18 cellular contexts compared by ENCODE assay signal in the genomic region with DNA sequence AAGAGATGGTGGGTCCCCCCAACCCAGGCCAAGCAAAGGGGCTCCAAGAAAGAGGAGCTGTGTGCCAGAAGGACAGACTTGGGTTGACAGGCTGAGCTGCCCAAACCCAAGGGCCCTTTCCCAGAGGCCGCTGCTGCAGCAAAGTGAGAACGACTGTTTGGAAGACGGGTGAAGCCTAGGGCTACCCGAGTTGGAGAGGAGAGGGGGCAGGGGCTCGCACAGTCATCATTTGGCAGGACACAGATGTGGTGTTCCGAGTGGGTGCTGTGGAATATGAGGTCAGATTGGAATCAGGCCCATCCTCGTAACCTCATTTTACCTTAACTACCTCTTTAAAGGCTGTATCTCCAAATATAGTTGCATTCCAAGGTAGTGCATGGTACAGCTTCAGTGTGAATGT. TPM values are rescaled to one million over a fixed set of nuclear protein-coding genes. Genes with fewer than 3 reads are reported as not detected.
DNase-seq lines count a peak whose midpoint lies in the region; ATAC-seq, FAIRE-seq and TF ChIP-seq lines count a peak whose summit lies in the region.
"Had no signal": no experiment of that assay in that cellular context is flagged by ENCODE, and none has a peak within 500 bp of the region (broad histone marks: within the 10 kb centered on the region; RNA-seq: fewer than 3 reads in every experiment).

No MANE protein-coding gene starts in this region.

- H3K27me3 Mint-ChIP-seq in H9 (ENCODE audit: low read depth) (no peaks in the 10 kb centered on the region), neural progenitor cell (ENCODE audit: insufficient read depth, low read depth) (no peaks in the 10 kb centered on the region)

- H4K91ac ChIP-seq in H9 (ENCODE audit: insufficient read length, low read depth, low read length) (no peak overlapping the region), H1 (replicated peaks; ENCODE audit: insufficient read length, low read length) (no peak overlapping the region)

- H3T11ph ChIP-seq in H9 (ENCODE audit: low read length): no peak overlapping the region

- no peak overlapping the region for H3K14ac ChIP-seq in H9 (ENCODE audit: insufficient read depth, low read length)
- no peak overlapping the region for H3K14ac ChIP-seq in H1 (ENCODE audit: insufficient read length)

- H3K18ac ChIP-seq in H9 (ENCODE audit: insufficient read length, low read depth, low read length): no peak overlapping the region
- no peak overlapping the region for H3K18ac ChIP-seq in H1 (ENCODE audit: extremely low read depth, low read length)

- H3K23me2 ChIP-seq in H9 (ENCODE audit: insufficient read length, low read depth, low read length, poor library complexity, severe bottlenecking): no peaks in the 10 kb centered on the region
- no peaks in the 10 kb centered on the region for H3K23me2 ChIP-seq in H1 (ENCODE audit: low read depth, low read length)

- TF ChIP-seq POLR2A in H1 (IDR thresholded peaks at IDR 0.05; ENCODE audit: control extremely low read depth in 1 of 2, low read depth in 2 of 2, low read length in 2 of 2): no peak

- H3K4me2 ChIP-seq in H9 (ENCODE audit: insufficient read depth, insufficient read length, low read length) (no peak overlapping the region), H1 (ENCODE audit: insufficient read depth in 1 of 2, low read depth in 2 of 2, low read length in 2 of 2) (no peak overlapping the region), neural progenitor cell (peak overlapping the region; percentile 20), Karpas-422 (ENCODE audit: low read depth, low read length, poor library complexity, severe bottlenecking) (no peak overlapping the region)

- no peak overlapping the region for H3K9ac ChIP-seq in H9 (ENCODE audit: extremely low read depth, insufficient read length, low read length)
- H3K9ac ChIP-seq in H1 (replicated peaks in 1 of 4; ENCODE audit: extremely low read depth in 1 of 4, low read depth in 3 of 4, low read length in 3 of 4): no peak overlapping the region
- H3K9ac ChIP-seq in neural progenitor cell: no peak overlapping the region
- peak overlapping the region in 1 of 2 donors; percentile 57 for H3K9ac ChIP-seq in stomach smooth muscle (ENCODE audit: low read length in 2 of 2)
- no peak overlapping the region for H3K9ac ChIP-seq in Karpas-422 (ENCODE audit: low read length)

- H3K79me1 ChIP-seq in H9 (ENCODE audit: insufficient read depth, low read depth, low read length, poor library complexity, severe bottlenecking) (no peaks in the 10 kb centered on the region), H1 (ENCODE audit: low read depth, low read length) (no peaks in the 10 kb centered on the region)

- H2BK20ac ChIP-seq in H9 (ENCODE audit: low read depth, low read length, poor library complexity, severe bottlenecking): no peak overlapping the region
- H2BK20ac ChIP-seq in H1 (ENCODE audit: low read length): no peak overlapping the region

- no peak overlapping the region for H2BK15ac ChIP-seq in H9 (ENCODE audit: low read depth, low read length)
- H2BK15ac ChIP-seq in H1 (ENCODE audit: low read length): 0 out of 2 replicates have a peak overlapping the region, but pooled peaks have one; percentile 33

- CTCF ChIA-PET in H1 (lab: Charles Lee; ENCODE audit: partially characterized antibody): interaction anchor here (1.3 kb wide), 1 partner anchor 22 kb away, joined by 3 read pairs; no protein-coding TSS in a partner anchor

- TF ChIP-seq CTCF in H9 (conservative IDR thresholded peaks at IDR 0.05) (no peak), H1 (IDR thresholded peaks at IDR 0.05; ENCODE audit: control extremely low read depth in 1 of 3, insufficient read depth in 1 of 3, low read depth in 1 of 3, low read length in 3 of 3) (no peak), neural progenitor cell (IDR thresholded peaks at IDR 0.05) (no peak)

- no peak overlapping the region for H2BK12ac ChIP-seq in H9 (ENCODE audit: insufficient read length, low read depth, low read length)
- H2BK12ac ChIP-seq in H1 (ENCODE audit: low read depth, low read length): no peak overlapping the region

- TF ChIP-seq RAD21 in H1 (IDR thresholded peaks at IDR 0.05 in 1 of 2, conservative IDR thresholded peaks at IDR 0.05 in 1 of 2; ENCODE audit: low read depth in 2 of 2, low read length in 2 of 2): no peak

- H3K79me2 ChIP-seq in H9 (ENCODE audit: insufficient read depth, low read length) (no peaks in the 10 kb centered on the region), H1 (ENCODE audit: control insufficient read depth in 1 of 2, insufficient read depth in 2 of 2, low read length in 2 of 2) (no peaks in the 10 kb centered on the region), neural progenitor cell (ENCODE audit: low read depth) (no peaks in the 10 kb centered on the region), Karpas-422 (ENCODE audit: low read length) (no peaks in the 10 kb centered on the region)

- no peaks in the 10 kb centered on the region for H3K9me3 ChIP-seq in H9 (ENCODE audit: control insufficient read depth, low read depth, low read length)
- no peaks in the 10 kb centered on the region for H3K9me3 ChIP-seq in H1 (ENCODE audit: insufficient read depth in 2 of 2, low read depth in 1 of 2, low read length in 1 of 2)
- no peaks in the 10 kb centered on the region for H3K9me3 ChIP-seq in neural progenitor cell (ENCODE audit: low read depth)
- no peaks in the 10 kb centered on the region for H3K9me3 ChIP-seq in stomach smooth muscle (ENCODE audit: control insufficient read depth in 2 of 2, low read length in 2 of 2)
- H3K9me3 ChIP-seq in Karpas-422 (ENCODE audit: low read length): no peaks in the 10 kb centered on the region
- H3K9me3 ChIP-seq: Peyer's patch had no signal

- H3K4ac ChIP-seq in H9 (ENCODE audit: low read depth, low read length): no peak overlapping the region
- H3K4ac ChIP-seq in H1 (replicated peaks; ENCODE audit: insufficient read length, low read depth, low read length): no peak overlapping the region

- DNase-seq in H9 (no peak), H1 (ENCODE audit: low read depth in 1 of 2, low spot score in 2 of 2) (no peak), neural progenitor cell (ENCODE audit: low spot score) (no peak), Karpas-422 (no peak)
- no peak for DNase-seq in NK-92 treated with Interleukin-12 subunit alpha and Interleukin-12 subunit beta, amount 100 ng/mL, for 24 hours (lab: John Stamatoyannopoulos, UW)
- DNase-seq: C1 segment of cervical spinal cord, DMS 273 treated with DMSO at 0.1 percent for 48 hours, GF-D8, Kasumi-1, MM.1S, NCI-H1092 treated with DMSO at 0.1 percent for 48 hours, NCI-H2227 treated with DMSO at 0.1 percent for 48 hours, NCI-H524, SHP77 had no signal

- H3K4me1 ChIP-seq in H9 (ENCODE audit: insufficient read depth, low read length) (peaks cover 7% of the 10 kb centered on the region; the same call in 1 of the 2 replicates), H1 (replicated peaks in 1 of 4; ENCODE audit: control insufficient read depth in 3 of 4, insufficient read depth in 4 of 4, low read length in 3 of 4) (peaks cover 7 to 15% (median 11%) of the 10 kb centered on the region in 4 experiments; a peak in 6 of 7 replicates), neural progenitor cell (peaks cover 20% of the 10 kb centered on the region), stomach smooth muscle (ENCODE audit: control insufficient read depth, insufficient read depth, low read length) (peaks cover 40% of the 10 kb centered on the region), Karpas-422 (ENCODE audit: low read length) (no peaks in the 10 kb centered on the region)

- H4K8ac ChIP-seq in H9 (replicated peaks; ENCODE audit: insufficient read length, low read depth, low read length): no peak overlapping the region
- no peak overlapping the region for H4K8ac ChIP-seq in H1 (ENCODE audit: extremely low read depth, insufficient read depth, low read length)

- H4K5ac ChIP-seq in H9 (ENCODE audit: insufficient read length, low read depth, low read length) (no peak overlapping the region), H1 (ENCODE audit: insufficient read length, low read depth, low read length) (no peak overlapping the region)

- H3K4me3 Mint-ChIP-seq in H9 (no peak overlapping the region), neural progenitor cell (no peak overlapping the region)

- H4K20me1 ChIP-seq in H9 (ENCODE audit: control insufficient read depth, insufficient read depth, insufficient read length) (no peaks in the 10 kb centered on the region), H1 (replicated peaks in 1 of 2; ENCODE audit: control insufficient read depth in 1 of 2, insufficient read depth in 2 of 2, low read length in 2 of 2) (no peaks in the 10 kb centered on the region), neural progenitor cell (ENCODE audit: low read depth) (no peaks in the 10 kb centered on the region), Karpas-422 (ENCODE audit: insufficient read depth, low read depth, low read length) (no peaks in the 10 kb centered on the region)

- no peak overlapping the region for H2AK5ac ChIP-seq in H9 (ENCODE audit: insufficient read length, low read length)
- no peak overlapping the region for H2AK5ac ChIP-seq in H1 (ENCODE audit: low read depth, low read length)

- H3K4me1 Mint-ChIP-seq in H9 (peaks cover 39 to 45% of the 10 kb centered on the region in 2 experiments), neural progenitor cell (peaks cover 15% of the 10 kb centered on the region)

- H2BK120ac ChIP-seq in H9 (ENCODE audit: low read depth, low read length, poor library complexity, severe bottlenecking): no peak overlapping the region
- H2BK120ac ChIP-seq in H1 (replicated peaks; ENCODE audit: low read depth, low read length): no peak overlapping the region

- no peak for FAIRE-seq in H1 (lab: Jason Lieb, UNC)
- FAIRE-seq: GM12891 had no signal

- POLR2A ChIA-PET in H1 (lab: Charles Lee; ENCODE audit: partially characterized antibody): interaction anchor here (1.1 to 1.7 kb wide), 4 partner anchors 10 to 67 kb away, joined by 3 to 4 read pairs (median 4); no protein-coding TSS in a partner anchor

- H2BK5ac ChIP-seq in H9 (ENCODE audit: insufficient read length, low read length): no peak overlapping the region
- H2BK5ac ChIP-seq in H1 (ENCODE audit: low read depth, low read length): no peak overlapping the region

- H2AFZ ChIP-seq in H9 (ENCODE audit: low read length) (no peak overlapping the region), H1 (ENCODE audit: low read length) (no peak overlapping the region), neural progenitor cell (replicated peaks) (no peak overlapping the region), Karpas-422 (ENCODE audit: low read length) (no peak overlapping the region)

- no peak overlapping the region for H3K23ac ChIP-seq in H9 (ENCODE audit: insufficient read length, low read depth, low read length)
- no peak overlapping the region for H3K23ac ChIP-seq in H1 (ENCODE audit: insufficient read length)

- peaks cover 4% of the 10 kb centered on the region for H3F3A ChIP-seq in neural progenitor cell (ENCODE audit: low read depth)

- H3K27ac Mint-ChIP-seq in H9 (peak overlapping the region in 2 of 3 experiments; percentile 41 to 60; a peak in 2 of 7 replicates), neural progenitor cell (no peak overlapping the region)

- no peak for ATAC-seq in GM21447 (IDR thresholded peaks at IDR 0.05; ENCODE audit: unreplicated experiment)

- H3K36me3 ChIP-seq in H1 (ENCODE audit: control insufficient read depth in 2 of 4, insufficient read depth in 4 of 4, low read length in 3 of 4) (no peaks in the 10 kb centered on the region), neural progenitor cell (no peaks in the 10 kb centered on the region), stomach smooth muscle (ENCODE audit: control insufficient read depth in 2 of 2, insufficient read depth in 2 of 2, low read length in 2 of 2) (no peaks in the 10 kb centered on the region), Karpas-422 (ENCODE audit: insufficient read depth, low read length) (no peaks in the 10 kb centered on the region)
- H3K36me3 ChIP-seq: Peyer's patch had no signal

- no peak for TF ChIP-seq EP300 in H1 (IDR thresholded peaks at IDR 0.05; ENCODE audit: borderline replicate concordance in 1 of 2, low read depth in 2 of 2, low read length in 2 of 2)

- H3K36me3 Mint-ChIP-seq in H9 (ENCODE audit: insufficient read depth in 1 of 3, low read depth in 3 of 3) (peaks cover 0 to 5% (median 0%) of the 10 kb centered on the region in 3 experiments; a peak in 2 of 7 replicates), neural progenitor cell (no peaks in the 10 kb centered on the region)

- no peaks in the 10 kb centered on the region for H3K9me2 ChIP-seq in Karpas-422 (replicated peaks; ENCODE audit: insufficient read depth, low read length)

- H3K4me3 ChIP-seq in H1 (ENCODE audit: extremely low read depth in 1 of 4, insufficient read depth in 2 of 4, low read depth in 3 of 4, low read length in 4 of 4) (no peak overlapping the region), neural progenitor cell (no peak overlapping the region), stomach smooth muscle (ENCODE audit: low read length in 2 of 2) (no peak overlapping the region), Karpas-422 (ENCODE audit: low read length) (no peak overlapping the region)
- H3K4me3 ChIP-seq: Peyer's patch had no signal

- no CpG with 5 or more reads among the region's 7 CpGs for WGBS in H9 (ENCODE audit: extremely low coverage, insufficient read length, low lambda C conversion rate)
- 91% methylated on average over 7 of the region's 7 CpGs; no CpG with 5 or more reads in 1 of the 2 experiments for WGBS in H1 (ENCODE audit: extremely low coverage in 1 of 2, insufficient coverage in 1 of 2, insufficient read length in 1 of 2, insufficient replicate concordance in 2 of 2, low coverage in 1 of 2, low lambda C conversion rate in 2 of 2, missing lambda C conversion rate in 1 of 2), 2 experiments

- H3K27ac ChIP-seq in H9 (ENCODE audit: insufficient read length, low read depth, low read length) (no peak overlapping the region), H1 (ENCODE audit: low read depth, low read length) (no peak overlapping the region), neural progenitor cell (no peak overlapping the region), stomach smooth muscle (ENCODE audit: low read length) (peak overlapping the region; percentile 64), Karpas-422 (ENCODE audit: low read length) (no peak overlapping the region)
- H3K27ac ChIP-seq: Peyer's patch had no signal

- H3K9me3 Mint-ChIP-seq in H9 (peaks cover 0 to 2% of the 10 kb centered on the region in 2 experiments; a peak in 1 of 5 replicates), neural progenitor cell (no peaks in the 10 kb centered on the region)

- H3K56ac ChIP-seq in H9 (ENCODE audit: insufficient read length, low read depth, low read length) (no peak overlapping the region), H1 (replicated peaks; ENCODE audit: insufficient read length, low read depth, low read length) (no peak overlapping the region)

- H3K27me3 ChIP-seq in H9 (ENCODE audit: insufficient read depth, low read length): no peaks in the 10 kb centered on the region
- H3K27me3 ChIP-seq in H1 (replicated peaks in 1 of 4; ENCODE audit: control insufficient read depth in 3 of 4, extremely low read depth in 1 of 4, insufficient read depth in 3 of 4, low read length in 3 of 4): no peaks in the 10 kb centered on the region
- no peaks in the 10 kb centered on the region for H3K27me3 ChIP-seq in neural progenitor cell
- no peaks in the 10 kb centered on the region for H3K27me3 ChIP-seq in stomach smooth muscle (ENCODE audit: control insufficient read depth in 1 of 2, insufficient read depth in 2 of 2, low read length in 2 of 2)
- H3K27me3 ChIP-seq in Karpas-422 (ENCODE audit: low read length): no peaks in the 10 kb centered on the region
- H3K27me3 ChIP-seq: Peyer's patch had no signal

RNA-seq across cellular contexts. Expression of a gene that starts 5.3 kb away (rescaled TPM):
- total RNA-seq in H9 (2021): 1.5 and 2.0 TPM in 2 replicates
- 3.6 and 3.8 TPM in 2 replicates for total RNA-seq in H1 (2021; fragmentation: NEBNext Ultra II Directional; extraction: Animal tissue kit (Norgen Biotek cat#: 25700))
- 3.1 and 8.1 TPM in 2 replicates for polyA plus RNA-seq in H1 (2011; rRNA removed)
- 3.4 TPM for polyA plus RNA-seq in H1 (2011; cell fraction: cytosol; rRNA removed)
- 9.6 TPM for polyA plus RNA-seq in H1 (2011; cell fraction: nucleus; rRNA removed)
- 3.4 to 5.8 TPM (median 4.6 TPM) in 4 replicates for polyA plus RNA-seq in H1 (2012, experiment 1 of 2)
- 5.5 TPM for polyA plus RNA-seq in H1 (2012, experiment 2 of 2)
- polyA plus RNA-seq in H1 (2013, experiment 1 of 2): 6.5 TPM
- polyA plus RNA-seq in H1 (2013, experiment 2 of 2): 8.6 TPM
- polyA minus RNA-seq in H1 (2011; rRNA and poly(A)+ RNA removed): 1.9 and 4.1 TPM in 2 replicates
- 3.8 TPM for polyA minus RNA-seq in H1 (2011; cell fraction: cytosol; rRNA and poly(A)+ RNA removed)
- 2.5 TPM for polyA minus RNA-seq in H1 (2011; cell fraction: nucleus; rRNA and poly(A)+ RNA removed)
- total RNA-seq in neural progenitor cell (ENCODE audit: low replicate concordance): 0.22 TPM in 1 of 2 replicates, not detected in the other
- 0.15 TPM in 1 of 2 replicates, not detected in the other for total RNA-seq in Karpas-422 (2014; rRNA removed; shearing (Covaris generic); ENCODE audit: low replicate concordance)

RNA-seq across cellular contexts. Expression of a gene that starts 14.0 kb away (rescaled TPM):
- 43.8 and 45.5 TPM in 2 replicates for total RNA-seq in H9 (2021)
- total RNA-seq in H1 (2021; fragmentation: NEBNext Ultra II Directional; extraction: Animal tissue kit (Norgen Biotek cat#: 25700)): 28.1 and 33.8 TPM in 2 replicates
- polyA plus RNA-seq in H1 (2011; rRNA removed): 15.2 and 31.3 TPM in 2 replicates
- polyA plus RNA-seq in H1 (2011; cell fraction: cytosol; rRNA removed): 14.1 TPM
- polyA plus RNA-seq in H1 (2011; cell fraction: nucleus; rRNA removed): 49.4 TPM
- polyA plus RNA-seq in H1 (2012, experiment 1 of 2): 20.3 to 30.7 TPM (median 27.8 TPM) in 4 replicates
- polyA plus RNA-seq in H1 (2012, experiment 2 of 2): 32.4 TPM
- 23.0 TPM for polyA plus RNA-seq in H1 (2013, experiment 1 of 2)
- polyA plus RNA-seq in H1 (2013, experiment 2 of 2): 21.6 TPM
- polyA minus RNA-seq in H1 (2011; rRNA and poly(A)+ RNA removed): 51.2 and 56.3 TPM in 2 replicates
- polyA minus RNA-seq in H1 (2011; cell fraction: cytosol; rRNA and poly(A)+ RNA removed): 21.0 TPM
- polyA minus RNA-seq in H1 (2011; cell fraction: nucleus; rRNA and poly(A)+ RNA removed): 57.7 TPM
- total RNA-seq in neural progenitor cell (ENCODE audit: low replicate concordance): 12.2 and 20.7 TPM in 2 replicates
- total RNA-seq in Karpas-422 (2014; rRNA removed; shearing (Covaris generic); ENCODE audit: low replicate concordance): 4.1 and 7.8 TPM in 2 replicates

RNA-seq across cellular contexts. Expression of a gene that starts 18.7 kb away (rescaled TPM):
- total RNA-seq in H9 (2021) (0.81 and 1.1 TPM in 2 replicates), neural progenitor cell (ENCODE audit: low replicate concordance) (0.86 and 1.8 TPM in 2 replicates)
- total RNA-seq in H1 (2021; fragmentation: NEBNext Ultra II Directional; extraction: Animal tissue kit (Norgen Biotek cat#: 25700)): 2.2 and 2.3 TPM in 2 replicates
- polyA plus RNA-seq in H1 (2011; rRNA removed): 1.1 and 1.7 TPM in 2 replicates
- polyA plus RNA-seq in H1 (2011; cell fraction: cytosol; rRNA removed): 1.7 TPM
- 8.6 TPM for polyA plus RNA-seq in H1 (2011; cell fraction: nucleus; rRNA removed)
- polyA plus RNA-seq in H1 (2012, experiment 1 of 2): 1.4 to 3.8 TPM (median 2.5 TPM) in 4 replicates
- polyA plus RNA-seq in H1 (2012, experiment 2 of 2): 0.79 TPM
- polyA plus RNA-seq in H1 (2013, experiment 1 of 2): 0.85 TPM
- 0.90 TPM for polyA plus RNA-seq in H1 (2013, experiment 2 of 2)
- 0.68 and 0.98 TPM in 2 replicates for polyA minus RNA-seq in H1 (2011; rRNA and poly(A)+ RNA removed)
- polyA minus RNA-seq in H1 (2011; cell fraction: cytosol; rRNA and poly(A)+ RNA removed): 4.6 TPM
- 1.6 TPM for polyA minus RNA-seq in H1 (2011; cell fraction: nucleus; rRNA and poly(A)+ RNA removed)
- total RNA-seq in Karpas-422 (2014; rRNA removed; shearing (Covaris generic); ENCODE audit: low replicate concordance): 0.07 TPM in 1 of 2 replicates, not detected in the other

RNA-seq across cellular contexts. Expression of a gene that starts 29.8 kb away (rescaled TPM):
- total RNA-seq in H9 (2021) (27.4 and 30.4 TPM in 2 replicates), neural progenitor cell (ENCODE audit: low replicate concordance) (15.1 and 43.0 TPM in 2 replicates)
- total RNA-seq in H1 (2021; fragmentation: NEBNext Ultra II Directional; extraction: Animal tissue kit (Norgen Biotek cat#: 25700)): 24.6 and 25.4 TPM in 2 replicates
- polyA plus RNA-seq in H1 (2011; rRNA removed): 65.7 and 74.8 TPM in 2 replicates
- 69.9 TPM for polyA plus RNA-seq in H1 (2011; cell fraction: cytosol; rRNA removed)
- polyA plus RNA-seq in H1 (2011; cell fraction: nucleus; rRNA removed): 99.2 TPM
- 26.4 to 39.5 TPM (median 32.7 TPM) in 4 replicates for polyA plus RNA-seq in H1 (2012, experiment 1 of 2)
- 41.1 TPM for polyA plus RNA-seq in H1 (2012, experiment 2 of 2)
- 27.1 TPM for polyA plus RNA-seq in H1 (2013, experiment 1 of 2)
- polyA plus RNA-seq in H1 (2013, experiment 2 of 2): 26.2 TPM
- 28.7 and 41.3 TPM in 2 replicates for polyA minus RNA-seq in H1 (2011; rRNA and poly(A)+ RNA removed)
- 35.0 TPM for polyA minus RNA-seq in H1 (2011; cell fraction: cytosol; rRNA and poly(A)+ RNA removed)
- 35.7 TPM for polyA minus RNA-seq in H1 (2011; cell fraction: nucleus; rRNA and poly(A)+ RNA removed)
- 22.1 and 29.1 TPM in 2 replicates for total RNA-seq in Karpas-422 (2014; rRNA removed; shearing (Covaris generic); ENCODE audit: low replicate concordance)
